ENCODE assay signal across 8 cellular contexts in the genomic region with DNA sequence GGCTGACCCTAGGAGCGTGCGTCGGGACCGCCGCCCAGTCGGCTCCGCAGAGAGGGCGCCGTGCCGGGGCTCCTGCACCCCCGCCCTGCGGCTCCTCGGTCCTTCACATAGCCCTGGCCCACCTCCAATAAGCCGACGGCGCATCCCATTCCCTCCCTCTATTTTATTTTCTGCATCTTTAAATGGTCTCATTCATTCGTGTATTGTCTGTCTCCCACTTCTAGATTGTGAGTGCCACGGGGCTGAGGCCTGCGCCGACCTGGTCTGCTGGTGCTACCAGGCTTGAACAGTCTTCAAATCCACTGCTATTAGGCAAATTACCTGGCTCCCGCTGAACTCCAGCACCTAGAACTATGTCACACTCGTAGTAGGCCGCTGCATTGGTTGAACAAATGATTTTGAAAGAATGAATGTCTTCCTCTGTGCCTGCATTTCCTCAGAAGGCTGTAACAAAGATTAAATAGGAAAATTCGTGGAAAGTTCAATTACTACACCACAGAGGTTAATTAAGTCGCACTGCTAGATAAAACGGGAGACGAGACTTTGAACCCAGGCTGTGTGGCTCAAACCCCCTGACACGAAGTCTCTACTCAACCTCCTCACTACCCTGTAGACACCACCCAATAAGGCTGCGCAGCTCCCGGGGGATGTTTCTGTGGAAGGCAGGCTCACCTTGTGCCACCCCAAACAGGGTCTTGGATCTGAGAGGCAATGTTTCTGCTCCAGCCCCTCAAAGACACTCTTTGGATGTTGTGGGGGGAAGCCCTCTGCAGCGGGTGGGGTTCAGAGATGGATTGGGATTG. TPM values are rescaled to one million over a fixed set of nuclear protein-coding genes. Genes with fewer than 3 reads are reported as not detected.
DNase-seq lines count a peak whose midpoint lies in the region; ATAC-seq, FAIRE-seq and TF ChIP-seq lines count a peak whose summit lies in the region.

No MANE protein-coding gene starts in this region.

- DNase-seq in activated T-cell treated with anti-CD3 and anti-CD28 coated beads, Interleukin-2, amount 50 U/mL, for 4 hours, result no peak
- no peak for DNase-seq in activated T-cell treated with anti-CD3 and anti-CD28 coated beads, Interleukin-2, amount 50 U/mL, for 1 hour
- DNase-seq in body of pancreas (no peak), HepG2 (ENCODE audit: low spot score) (no peak), tibial nerve (ENCODE audit: low spot score in 2 of 2) (no peak), NK-92 (lab: John Stamatoyannopoulos, UW; ENCODE audit: unreplicated experiment) (no peak), GOT3 (lab: John Stamatoyannopoulos, UW) (no peak)

- H3K4me1 Mint-ChIP-seq in activated T-cell treated with anti-CD3 and anti-CD28 coated beads, Interleukin-2, amount 50 U/mL, for 4 hours (ENCODE audit: low read depth), result peaks cover 28% of the 10 kb centered on the region

- 34 to 39% methylated on average over 25 to 31 of the region's 31 CpGs for WGBS in body of pancreas, 2 donors
- 17% methylated on average over 21 of the region's 31 CpGs for WGBS in HepG2 (ENCODE audit: low lambda C conversion rate)
- 34 to 40% methylated on average over 30 to 31 of the region's 31 CpGs for WGBS in tibial nerve, 2 donors

- H3K27me3 ChIP-seq in body of pancreas (no peaks in the 10 kb centered on the region), HepG2 (ENCODE audit: control insufficient read depth in 1 of 2, insufficient read depth in 2 of 2, low read length in 2 of 2) (no peaks in the 10 kb centered on the region; a peak in 1 of 5 replicates), tibial nerve (no peaks in the 10 kb centered on the region)

- peak overlapping the region in 1 of 2 donors; percentile 59 for H3K4me3 ChIP-seq in body of pancreas
- peak overlapping the region; percentile 67 to 89 (median 84) for H3K4me3 ChIP-seq in HepG2 (replicated peaks in 1 of 3; ENCODE audit: insufficient read depth in 1 of 3, low read depth in 2 of 3, low read length in 3 of 3)
- peak overlapping the region; percentile 55 to 80 (median 74) for H3K4me3 ChIP-seq in tibial nerve

- in situ Hi-C loops in HepG2 (cut with HindIII; ENCODE audit: extremely low pct_ligation_motif_present, low pct_unique_long_range_greater_than_20kb), result no loop called here

- H3K27me3 Mint-ChIP-seq in activated T-cell treated with anti-CD3 and anti-CD28 coated beads, Interleukin-2, amount 50 U/mL, for 4 hours (ENCODE audit: low read depth), result no peaks in the 10 kb centered on the region

- H3K79me2 ChIP-seq in HepG2 (ENCODE audit: insufficient read depth, low read length), result peaks cover 26% of the 10 kb centered on the region

- intact Hi-C loops in body of pancreas (cut with DNase I) (no loop called here), HepG2 (cut with micrococcal nuclease; ENCODE audit: unreplicated experiment) (loop anchor here (5.0 kb wide), 1 partner anchor 54 kb away; a partner anchor contains a TSS)

- no peak for ATAC-seq in activated T-cell treated with anti-CD3 and anti-CD28 coated beads, Interleukin-2, amount 50 U/mL, for 4 hours
- no peak for ATAC-seq in body of pancreas
- peak; percentile 7 for ATAC-seq in HepG2
- no peak for ATAC-seq in GM18868 (IDR thresholded peaks at IDR 0.05; ENCODE audit: unreplicated experiment)

- TF ChIP-seq CTCF in body of pancreas (IDR thresholded peaks at IDR 0.05) (no peak), HepG2 (CRISPR knock-in tag; IDR thresholded peaks at IDR 0.05) (no peak), tibial nerve (IDR thresholded peaks at IDR 0.05) (no peak)

- no peak for TF ChIP-seq RAD21 in HepG2 (CRISPR knock-in tag; IDR thresholded peaks at IDR 0.05)

- H2AFZ ChIP-seq in HepG2 (ENCODE audit: low read length), result no peak overlapping the region

- peak overlapping the region; percentile 73 for H3K4me3 Mint-ChIP-seq in activated T-cell treated with anti-CD3 and anti-CD28 coated beads, Interleukin-2, amount 50 U/mL, for 4 hours

- H3K36me3 ChIP-seq in body of pancreas (replicated peaks in 1 of 2; ENCODE audit: insufficient read depth in 1 of 2, low read depth in 2 of 2), result no peaks in the 10 kb centered on the region
- H3K36me3 ChIP-seq in HepG2 (replicated peaks in 1 of 2; ENCODE audit: control insufficient read depth in 1 of 2, insufficient read depth in 2 of 2, low read length in 2 of 2), result peaks cover 0 to 11% of the 10 kb centered on the region in 2 experiments; a peak in 2 of 5 replicates
- peaks cover 0 to 16% (median 0%) of the 10 kb centered on the region in 3 donors for H3K36me3 ChIP-seq in tibial nerve

- CTCF ChIA-PET in HepG2 (lab: Yijun Ruan, JAX; ENCODE audit: low intra/inter-chr PET ratio, low total read pairs), result no interaction called here

- FAIRE-seq in HepG2 (lab: Jason Lieb, UNC), result no peak

- peak overlapping the region; percentile 100 for H3K4me2 ChIP-seq in HepG2 (ENCODE audit: low read depth, low read length)

- POLR2A ChIA-PET in HepG2 (lab: Yijun Ruan, JAX), result interaction anchor here (1.9 to 8.3 kb wide), 3 partner anchors 10 to 63 kb away, joined by 7 to 113 read pairs (median 31); no protein-coding TSS in a partner anchor

- H3K4me1 ChIP-seq in body of pancreas, result peaks cover 56% of the 10 kb centered on the region
- peaks cover 70% of the 10 kb centered on the region for H3K4me1 ChIP-seq in HepG2 (ENCODE audit: insufficient read depth, low read length)
- peaks cover 0 to 82% (median 36%) of the 10 kb centered on the region in 4 donors for H3K4me1 ChIP-seq in tibial nerve

- H3K9me3 Mint-ChIP-seq in activated T-cell treated with anti-CD3 and anti-CD28 coated beads, Interleukin-2, amount 50 U/mL, for 4 hours, result no peaks in the 10 kb centered on the region

- BruUV-seq in HepG2 (replicated peaks; lab: Mats Ljungman, UMichigan), result no TSS peak

- no peaks in the 10 kb centered on the region for H3K36me3 Mint-ChIP-seq in activated T-cell treated with anti-CD3 and anti-CD28 coated beads, Interleukin-2, amount 50 U/mL, for 4 hours (ENCODE audit: insufficient read depth)

- peak overlapping the region; percentile 81 for H3K9ac ChIP-seq in HepG2 (ENCODE audit: insufficient read depth, low read depth, low read length)

- H3K9me3 ChIP-seq in body of pancreas, result no peaks in the 10 kb centered on the region
- H3K9me3 ChIP-seq in HepG2 (ENCODE audit: low read length), result no peaks in the 10 kb centered on the region
- H3K9me3 ChIP-seq in tibial nerve, result no peaks in the 10 kb centered on the region

- H4K20me1 ChIP-seq in HepG2 (ENCODE audit: insufficient read depth, low read length), result no peaks in the 10 kb centered on the region

- no peak for TF ChIP-seq EP300 in HepG2 (IDR thresholded peaks at IDR 0.05; ENCODE audit: low read depth in 2 of 2, low read length in 2 of 2)
- TF ChIP-seq EP300 in HepG2 (CRISPR knock-in tag; IDR thresholded peaks at IDR 0.05; ENCODE audit: borderline replicate concordance), result no peak
- no peak for TF ChIP-seq EP300 in tibial nerve (IDR thresholded peaks at IDR 0.05)

- H3K27ac ChIP-seq in body of pancreas (peak overlapping the region in 3 of 4 donors; percentile 58 to 90 (median 86)), HepG2 (ENCODE audit: extremely low read length, insufficient read depth, low read length) (peak overlapping the region; percentile 83), tibial nerve (peak overlapping the region; percentile 70 to 92 (median 86))

- TF ChIP-seq POLR2A in body of pancreas (IDR thresholded peaks at IDR 0.05) (no peak), HepG2 (IDR thresholded peaks at IDR 0.05; ENCODE audit: insufficient read depth in 1 of 2, low read depth in 2 of 2, low read length in 2 of 2) (no peak), tibial nerve (IDR thresholded peaks at IDR 0.05) (no peak)

RNA-seq across cellular contexts. Expression of a gene that starts 1.2 kb away (rescaled TPM):
- total RNA-seq in activated T-cell treated with anti-CD3 and anti-CD28 coated beads, Interleukin-2, amount 50 U/mL, for 4 hours, result 100 to 1,000 TPM; 417 to 505 (median 438) TPM
- 100 to 1,000 TPM in 1 of 2 donors, 10 to 100 TPM in 1; 87.7 to 112 TPM for total RNA-seq in body of pancreas
- 120 and 148 TPM in 2 replicates for total RNA-seq in HepG2 (2016; rRNA removed; fragmentation: Illumina TruSeq; extraction: Trizol)
- total RNA-seq in HepG2 (2016; cell fraction: cytosol; rRNA removed; fragmentation: Illumina TruSeq; extraction: Trizol; ENCODE audit: low read depth), result 601 and 608 TPM in 2 replicates
- total RNA-seq in HepG2 (2016; cell fraction: insoluble cytoplasmic fraction; rRNA removed; fragmentation: Illumina TruSeq; extraction: Trizol), result 105 and 157 TPM in 2 replicates
- 455 and 460 TPM in 2 replicates for total RNA-seq in HepG2 (2016; cell fraction: membrane; rRNA removed; fragmentation: Illumina TruSeq; extraction: Trizol)
- 61.8 and 68.9 TPM in 2 replicates for total RNA-seq in HepG2 (2016; cell fraction: nucleus; rRNA removed; fragmentation: Illumina TruSeq; extraction: Trizol)
- polyA plus RNA-seq in HepG2 (2011; rRNA removed), result 110 and 111 TPM in 2 replicates
- 95.7 and 131 TPM in 2 replicates for polyA plus RNA-seq in HepG2 (2011; cell fraction: cytosol; rRNA removed)
- 65.2 and 70.2 TPM in 2 replicates for polyA plus RNA-seq in HepG2 (2011; cell fraction: nucleus; rRNA removed)
- polyA plus RNA-seq in HepG2 (2012), result 85.4 and 91.2 TPM in 2 replicates
- polyA plus RNA-seq in HepG2 (2016; cell fraction: cytosol; fragmentation: Illumina TruSeq; extraction: Trizol; ENCODE audit: low read depth), result 679 and 681 TPM in 2 replicates
- 111 and 115 TPM in 2 replicates for polyA plus RNA-seq in HepG2 (2016; cell fraction: insoluble cytoplasmic fraction; fragmentation: Illumina TruSeq; extraction: Trizol; ENCODE audit: low read depth)
- polyA plus RNA-seq in HepG2 (2016; cell fraction: membrane; fragmentation: Illumina TruSeq; extraction: Trizol; ENCODE audit: low read depth), result 417 and 441 TPM in 2 replicates
- 105 and 136 TPM in 2 replicates for polyA plus RNA-seq in HepG2 (2016; cell fraction: nucleus; fragmentation: Illumina TruSeq; extraction: Trizol; ENCODE audit: insufficient read depth, low read depth)
- 28.2 and 115 TPM in 2 replicates for polyA minus RNA-seq in HepG2 (2011; rRNA and poly(A)+ RNA removed; ENCODE audit: low replicate concordance)
- polyA minus RNA-seq in HepG2 (2011; cell fraction: cytosol; rRNA and poly(A)+ RNA removed), result 27.3 and 27.5 TPM in 2 replicates
- 10.6 and 13.1 TPM in 2 replicates for polyA minus RNA-seq in HepG2 (2011; cell fraction: nucleus; rRNA and poly(A)+ RNA removed)
- 100 to 1,000 TPM in 1 of 4 donors, 10 to 100 TPM in 3; 79.7 to 187 (median 91.4) TPM for total RNA-seq in tibial nerve

RNA-seq across cellular contexts. Expression of a gene that starts 3.4 kb away (rescaled TPM):
- total RNA-seq in activated T-cell treated with anti-CD3 and anti-CD28 coated beads, Interleukin-2, amount 50 U/mL, for 4 hours, result 1 to 10 TPM; 6.2 to 8.2 (median 6.4) TPM
- total RNA-seq in body of pancreas (10 to 100 TPM; 13.8 to 14.5 TPM), HepG2 (2016; rRNA removed; fragmentation: Illumina TruSeq; extraction: Trizol) (11.0 and 13.8 TPM in 2 replicates), tibial nerve (10 to 100 TPM; 18.0 to 44.4 (median 27.1) TPM)
- total RNA-seq in HepG2 (2016; cell fraction: cytosol; rRNA removed; fragmentation: Illumina TruSeq; extraction: Trizol; ENCODE audit: low read depth), result 1.0 and 1.3 TPM in 2 replicates
- 8.3 and 13.7 TPM in 2 replicates for total RNA-seq in HepG2 (2016; cell fraction: insoluble cytoplasmic fraction; rRNA removed; fragmentation: Illumina TruSeq; extraction: Trizol)
- 4.1 and 4.8 TPM in 2 replicates for total RNA-seq in HepG2 (2016; cell fraction: membrane; rRNA removed; fragmentation: Illumina TruSeq; extraction: Trizol)
- 10.2 and 12.9 TPM in 2 replicates for total RNA-seq in HepG2 (2016; cell fraction: nucleus; rRNA removed; fragmentation: Illumina TruSeq; extraction: Trizol)
- polyA plus RNA-seq in HepG2 (2011; rRNA removed), result 7.5 and 9.0 TPM in 2 replicates
- polyA plus RNA-seq in HepG2 (2011; cell fraction: cytosol; rRNA removed), result 4.0 and 5.1 TPM in 2 replicates
- 41.8 and 57.9 TPM in 2 replicates for polyA plus RNA-seq in HepG2 (2011; cell fraction: nucleus; rRNA removed)
- 4.3 TPM in 2 replicates for polyA plus RNA-seq in HepG2 (2012)
- polyA plus RNA-seq in HepG2 (2016; cell fraction: cytosol; fragmentation: Illumina TruSeq; extraction: Trizol; ENCODE audit: low read depth), result 0.59 and 0.66 TPM in 2 replicates
- polyA plus RNA-seq in HepG2 (2016; cell fraction: insoluble cytoplasmic fraction; fragmentation: Illumina TruSeq; extraction: Trizol; ENCODE audit: low read depth), result 7.0 and 8.7 TPM in 2 replicates
- 1.6 and 1.9 TPM in 2 replicates for polyA plus RNA-seq in HepG2 (2016; cell fraction: membrane; fragmentation: Illumina TruSeq; extraction: Trizol; ENCODE audit: low read depth)
- 30.9 and 31.3 TPM in 2 replicates for polyA plus RNA-seq in HepG2 (2016; cell fraction: nucleus; fragmentation: Illumina TruSeq; extraction: Trizol; ENCODE audit: insufficient read depth, low read depth)
- 16.2 and 72.0 TPM in 2 replicates for polyA minus RNA-seq in HepG2 (2011; rRNA and poly(A)+ RNA removed; ENCODE audit: low replicate concordance)
- polyA minus RNA-seq in HepG2 (2011; cell fraction: cytosol; rRNA and poly(A)+ RNA removed), result 6.0 and 9.0 TPM in 2 replicates
- 7.6 and 9.8 TPM in 2 replicates for polyA minus RNA-seq in HepG2 (2011; cell fraction: nucleus; rRNA and poly(A)+ RNA removed)

RNA-seq across cellular contexts. Expression of a gene that starts 7.0 kb away (rescaled TPM):
- total RNA-seq in activated T-cell treated with anti-CD3 and anti-CD28 coated beads, Interleukin-2, amount 50 U/mL, for 4 hours, result 10 to 100 TPM; 43.3 to 48.9 (median 44.4) TPM
- total RNA-seq in body of pancreas, result 10 to 100 TPM; 42.0 to 92.6 TPM
- total RNA-seq in HepG2 (2016; rRNA removed; fragmentation: Illumina TruSeq; extraction: Trizol), result 29.4 and 53.3 TPM in 2 replicates
- 18.2 and 19.3 TPM in 2 replicates for total RNA-seq in HepG2 (2016; cell fraction: cytosol; rRNA removed; fragmentation: Illumina TruSeq; extraction: Trizol; ENCODE audit: low read depth)
- 32.3 and 56.4 TPM in 2 replicates for total RNA-seq in HepG2 (2016; cell fraction: insoluble cytoplasmic fraction; rRNA removed; fragmentation: Illumina TruSeq; extraction: Trizol)
- 18.4 and 23.6 TPM in 2 replicates for total RNA-seq in HepG2 (2016; cell fraction: membrane; rRNA removed; fragmentation: Illumina TruSeq; extraction: Trizol)
- 36.5 and 38.1 TPM in 2 replicates for total RNA-seq in HepG2 (2016; cell fraction: nucleus; rRNA removed; fragmentation: Illumina TruSeq; extraction: Trizol)
- polyA plus RNA-seq in HepG2 (2011; rRNA removed), result 30.1 and 36.0 TPM in 2 replicates
- 43.4 and 54.7 TPM in 2 replicates for polyA plus RNA-seq in HepG2 (2011; cell fraction: cytosol; rRNA removed)
- polyA plus RNA-seq in HepG2 (2011; cell fraction: nucleus; rRNA removed), result 26.7 and 33.6 TPM in 2 replicates
- polyA plus RNA-seq in HepG2 (2012), result 49.8 and 55.5 TPM in 2 replicates
- 23.8 and 29.7 TPM in 2 replicates for polyA plus RNA-seq in HepG2 (2016; cell fraction: cytosol; fragmentation: Illumina TruSeq; extraction: Trizol; ENCODE audit: low read depth)
- polyA plus RNA-seq in HepG2 (2016; cell fraction: insoluble cytoplasmic fraction; fragmentation: Illumina TruSeq; extraction: Trizol; ENCODE audit: low read depth), result 44.0 and 46.7 TPM in 2 replicates
- 22.8 and 23.9 TPM in 2 replicates for polyA plus RNA-seq in HepG2 (2016; cell fraction: membrane; fragmentation: Illumina TruSeq; extraction: Trizol; ENCODE audit: low read depth)
- polyA plus RNA-seq in HepG2 (2016; cell fraction: nucleus; fragmentation: Illumina TruSeq; extraction: Trizol; ENCODE audit: insufficient read depth, low read depth), result 104 and 111 TPM in 2 replicates
- 21.5 and 47.8 TPM in 2 replicates for polyA minus RNA-seq in HepG2 (2011; rRNA and poly(A)+ RNA removed; ENCODE audit: low replicate concordance)
- 13.1 and 15.1 TPM in 2 replicates for polyA minus RNA-seq in HepG2 (2011; cell fraction: cytosol; rRNA and poly(A)+ RNA removed)
- polyA minus RNA-seq in HepG2 (2011; cell fraction: nucleus; rRNA and poly(A)+ RNA removed), result 5.5 and 7.8 TPM in 2 replicates
- 100 to 1,000 TPM in 1 of 4 donors, 10 to 100 TPM in 3; 38.2 to 101 (median 57.8) TPM for total RNA-seq in tibial nerve

RNA-seq across cellular contexts. Expression of a gene that starts 13.5 kb away (rescaled TPM):
- total RNA-seq in activated T-cell treated with anti-CD3 and anti-CD28 coated beads, Interleukin-2, amount 50 U/mL, for 4 hours, result 10 to 100 TPM; 41.5 to 75.6 (median 53.2) TPM
- total RNA-seq in body of pancreas, result 100 to 1,000 TPM in 1 of 2 donors, 10 to 100 TPM in 1; 32.4 to 108 TPM
- 10.1 and 11.3 TPM in 2 replicates for total RNA-seq in HepG2 (2016; rRNA removed; fragmentation: Illumina TruSeq; extraction: Trizol)
- total RNA-seq in HepG2 (2016; cell fraction: cytosol; rRNA removed; fragmentation: Illumina TruSeq; extraction: Trizol; ENCODE audit: low read depth), result 33.3 and 36.0 TPM in 2 replicates
- total RNA-seq in HepG2 (2016; cell fraction: insoluble cytoplasmic fraction; rRNA removed; fragmentation: Illumina TruSeq; extraction: Trizol), result 7.7 and 10.8 TPM in 2 replicates
- total RNA-seq in HepG2 (2016; cell fraction: membrane; rRNA removed; fragmentation: Illumina TruSeq; extraction: Trizol), result 38.1 and 42.4 TPM in 2 replicates
- 6.0 and 7.4 TPM in 2 replicates for total RNA-seq in HepG2 (2016; cell fraction: nucleus; rRNA removed; fragmentation: Illumina TruSeq; extraction: Trizol)
- polyA plus RNA-seq in HepG2 (2011; rRNA removed), result 9.0 and 10.8 TPM in 2 replicates
- 6.4 and 7.2 TPM in 2 replicates for polyA plus RNA-seq in HepG2 (2011; cell fraction: cytosol; rRNA removed)
- 14.7 and 17.2 TPM in 2 replicates for polyA plus RNA-seq in HepG2 (2011; cell fraction: nucleus; rRNA removed)
- 40.4 and 54.0 TPM in 2 replicates for polyA plus RNA-seq in HepG2 (2012)
- 75.5 and 81.3 TPM in 2 replicates for polyA plus RNA-seq in HepG2 (2016; cell fraction: cytosol; fragmentation: Illumina TruSeq; extraction: Trizol; ENCODE audit: low read depth)
- polyA plus RNA-seq in HepG2 (2016; cell fraction: insoluble cytoplasmic fraction; fragmentation: Illumina TruSeq; extraction: Trizol; ENCODE audit: low read depth), result 19.0 and 24.4 TPM in 2 replicates
- polyA plus RNA-seq in HepG2 (2016; cell fraction: membrane; fragmentation: Illumina TruSeq; extraction: Trizol; ENCODE audit: low read depth), result 73.2 and 75.8 TPM in 2 replicates
- polyA plus RNA-seq in HepG2 (2016; cell fraction: nucleus; fragmentation: Illumina TruSeq; extraction: Trizol; ENCODE audit: insufficient read depth, low read depth), result 29.2 and 36.6 TPM in 2 replicates
- 8.3 and 8.6 TPM in 2 replicates for polyA minus RNA-seq in HepG2 (2011; rRNA and poly(A)+ RNA removed; ENCODE audit: low replicate concordance)
- polyA minus RNA-seq in HepG2 (2011; cell fraction: cytosol; rRNA and poly(A)+ RNA removed), result 9.6 and 10.8 TPM in 2 replicates
- polyA minus RNA-seq in HepG2 (2011; cell fraction: nucleus; rRNA and poly(A)+ RNA removed), result 2.8 and 3.7 TPM in 2 replicates
- total RNA-seq in tibial nerve, result 100 to 1,000 TPM in 2 of 4 donors, 10 to 100 TPM in 2; 84.3 to 129 (median 109) TPM

RNA-seq across cellular contexts. Expression of a gene that starts 17.6 kb away (rescaled TPM):
- total RNA-seq in activated T-cell treated with anti-CD3 and anti-CD28 coated beads, Interleukin-2, amount 50 U/mL, for 4 hours, result 10 to 100 TPM; 15.0 to 16.6 (median 16.1) TPM
- total RNA-seq in body of pancreas, result 10 to 100 TPM; 23.6 to 56.7 TPM
- 7.1 and 10.3 TPM in 2 replicates for total RNA-seq in HepG2 (2016; rRNA removed; fragmentation: Illumina TruSeq; extraction: Trizol)
- total RNA-seq in HepG2 (2016; cell fraction: cytosol; rRNA removed; fragmentation: Illumina TruSeq; extraction: Trizol; ENCODE audit: low read depth), result 28.3 and 35.6 TPM in 2 replicates
- total RNA-seq in HepG2 (2016; cell fraction: insoluble cytoplasmic fraction; rRNA removed; fragmentation: Illumina TruSeq; extraction: Trizol), result 6.3 and 10.4 TPM in 2 replicates
- total RNA-seq in HepG2 (2016; cell fraction: membrane; rRNA removed; fragmentation: Illumina TruSeq; extraction: Trizol), result 28.1 and 29.9 TPM in 2 replicates
- total RNA-seq in HepG2 (2016; cell fraction: nucleus; rRNA removed; fragmentation: Illumina TruSeq; extraction: Trizol), result 5.2 and 8.8 TPM in 2 replicates
- 60.8 and 70.9 TPM in 2 replicates for polyA plus RNA-seq in HepG2 (2011; rRNA removed)
- polyA plus RNA-seq in HepG2 (2011; cell fraction: cytosol; rRNA removed), result 33.5 and 51.1 TPM in 2 replicates
- polyA plus RNA-seq in HepG2 (2011; cell fraction: nucleus; rRNA removed), result 73.5 and 95.2 TPM in 2 replicates
- polyA plus RNA-seq in HepG2 (2012), result 39.4 and 41.6 TPM in 2 replicates
- 106 and 114 TPM in 2 replicates for polyA plus RNA-seq in HepG2 (2016; cell fraction: cytosol; fragmentation: Illumina TruSeq; extraction: Trizol; ENCODE audit: low read depth)
- polyA plus RNA-seq in HepG2 (2016; cell fraction: insoluble cytoplasmic fraction; fragmentation: Illumina TruSeq; extraction: Trizol; ENCODE audit: low read depth), result 22.4 and 29.3 TPM in 2 replicates
- polyA plus RNA-seq in HepG2 (2016; cell fraction: membrane; fragmentation: Illumina TruSeq; extraction: Trizol; ENCODE audit: low read depth), result 95.1 and 103 TPM in 2 replicates
- 38.2 and 42.5 TPM in 2 replicates for polyA plus RNA-seq in HepG2 (2016; cell fraction: nucleus; fragmentation: Illumina TruSeq; extraction: Trizol; ENCODE audit: insufficient read depth, low read depth)
- 22.4 and 24.1 TPM in 2 replicates for polyA minus RNA-seq in HepG2 (2011; rRNA and poly(A)+ RNA removed; ENCODE audit: low replicate concordance)
- 10.7 and 10.8 TPM in 2 replicates for polyA minus RNA-seq in HepG2 (2011; cell fraction: cytosol; rRNA and poly(A)+ RNA removed)
- polyA minus RNA-seq in HepG2 (2011; cell fraction: nucleus; rRNA and poly(A)+ RNA removed), result 6.1 and 7.1 TPM in 2 replicates
- 10 to 100 TPM; 20.1 to 42.0 (median 25.8) TPM for total RNA-seq in tibial nerve
